1 cellular context compared by ENCODE assay signal in genomic region chr22:36129985-36130384, GRCh38.
TF ChIP-seq lines count a peak whose summit lies in the region.

No MANE protein-coding gene starts in this region.

TF ChIP-seq in GM23338, 12 proteins besides CTCF, POLR2A, EP300 and RAD21 (continued from another document):
- TF ChIP-seq ZNF462 (CRISPR knock-in tag; IDR thresholded peaks at IDR 0.05) (no peak), NANOG (IDR thresholded peaks at IDR 0.05; ENCODE audit: borderline replicate concordance) (no peak), ETS1 (IDR thresholded peaks at IDR 0.05) (no peak)
